ENCODE assay signal across 15 cellular contexts in the genomic region with DNA sequence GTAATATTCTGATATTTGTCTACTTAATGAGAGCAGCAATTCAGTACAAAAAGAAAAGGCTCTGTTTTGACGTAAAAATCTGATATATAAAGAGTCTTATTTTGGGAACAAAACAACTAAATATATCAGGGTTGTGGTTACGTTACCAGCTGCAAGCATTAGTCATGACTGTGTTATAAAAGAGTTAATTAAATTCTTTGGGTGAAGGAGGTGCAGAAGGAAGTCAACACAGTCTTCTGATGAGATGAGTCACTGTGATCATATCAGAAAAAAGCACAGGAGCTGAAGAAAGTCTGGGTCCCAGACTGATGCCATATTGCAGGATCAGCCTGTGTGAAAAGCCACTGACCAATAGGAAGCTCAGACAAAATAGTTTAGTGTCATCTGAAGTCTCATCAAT.
A peak's percentile ranks its signal among the peaks of the same experiment; 100 is the strongest.
DNase-seq lines count a peak whose midpoint lies in the region; ATAC-seq and TF ChIP-seq lines count a peak whose summit lies in the region.
"Had no signal": no experiment of that assay in that cellular context is flagged by ENCODE, and none has a peak within 500 bp of the region (broad histone marks: within the 10 kb centered on the region; RNA-seq: fewer than 3 reads in every experiment).

No MANE protein-coding gene starts in this region.

- H3K36me3 ChIP-seq in effector memory CD4-positive, alpha-beta T cell (ENCODE audit: control insufficient read depth, insufficient read depth, low read length), result no peaks in the 10 kb centered on the region
- H3K36me3 ChIP-seq: upper lobe of left lung had no signal

- DNase-seq in A172 (ENCODE audit: low spot score), result peak; percentile 85
- peak; percentile 37 for DNase-seq in HCEC 1CT
- DNase-seq in RWPE1 (ENCODE audit: low spot score), result peak; percentile 2
- peak; percentile 1 for DNase-seq in fibroblast of peridontal ligament (ENCODE audit: extremely low read depth)
- DNase-seq in NCI-H446 (lab: John Stamatoyannopoulos, UW), result no peak
- no peak for DNase-seq in effector memory CD4-positive, alpha-beta T cell
- no peak for DNase-seq in stimulated activated effector memory CD8-positive, alpha-beta T cell treated with anti-CD3 and anti-CD28 coated beads, Interleukin-12 subunit alpha, Interleukin-12 subunit beta, amount 100 ng/mL, for 72 hours (ENCODE audit: low spot score in 2 of 2)
- DNase-seq: stimulated activated CD8-positive, alpha-beta memory T cell treated with anti-CD3 and anti-CD28 coated beads, Interleukin-4, amount 100 ng/mL, for 48 hours; upper lobe of left lung had no signal

- no peaks in the 10 kb centered on the region for H3K27me3 ChIP-seq in effector memory CD4-positive, alpha-beta T cell (replicated peaks; ENCODE audit: control insufficient read depth, insufficient read depth, low read length, poor library complexity, severe bottlenecking)
- H3K27me3 ChIP-seq: upper lobe of left lung had no signal

- H3K9me3 ChIP-seq in effector memory CD4-positive, alpha-beta T cell (ENCODE audit: control insufficient read depth, low read length), result no peaks in the 10 kb centered on the region
- H3K9me3 ChIP-seq: upper lobe of left lung had no signal

- POLR2A ChIA-PET in RWPE1 (lab: Yijun Ruan, JAX; ENCODE audit: low non-redundant PET), result no interaction called here

- ATAC-seq in stimulated activated effector memory CD8-positive, alpha-beta T cell treated with anti-CD3 and anti-CD28 coated beads, Interleukin-12 subunit alpha, Interleukin-12 subunit beta, amount 100 ng/mL, for 72 hours, result no peak
- ATAC-seq in GM18502 (IDR thresholded peaks at IDR 0.05; ENCODE audit: poor library complexity, unreplicated experiment), result no peak
- ATAC-seq: activated T-helper 17 cell treated with anti-CD3 and anti-CD28 coated beads, Interleukin-2, amount 50 U/mL, for 72 hours; esophagus mucosa; GM23338 had no signal

- no peak overlapping the region for H3K27ac Mint-ChIP-seq in stimulated activated effector memory CD8-positive, alpha-beta T cell treated with anti-CD3 and anti-CD28 coated beads, Interleukin-12 subunit alpha, Interleukin-12 subunit beta, amount 100 ng/mL, for 72 hours
- H3K27ac Mint-ChIP-seq: activated T-helper 17 cell treated with anti-CD3 and anti-CD28 coated beads, Interleukin-2, amount 50 U/mL, for 72 hours; GM23338 had no signal

- TF ChIP-seq CTCF in RWPE1 (conservative IDR thresholded peaks at IDR 0.05; ENCODE audit: low read depth), result no peak

- H3K4me1 ChIP-seq in effector memory CD4-positive, alpha-beta T cell (ENCODE audit: control insufficient read depth, insufficient read depth, low read length, poor library complexity, severe bottlenecking), result no peaks in the 10 kb centered on the region
- H3K4me1 ChIP-seq: parathyroid adenoma, upper lobe of left lung had no signal

- H3K4me1 Mint-ChIP-seq in stimulated activated effector memory CD8-positive, alpha-beta T cell treated with anti-CD3 and anti-CD28 coated beads, Interleukin-12 subunit alpha, Interleukin-12 subunit beta, amount 100 ng/mL, for 72 hours, result no peaks in the 10 kb centered on the region
- H3K4me1 Mint-ChIP-seq: activated T-helper 17 cell treated with anti-CD3 and anti-CD28 coated beads, Interleukin-2, amount 50 U/mL, for 72 hours had no signal

- H3K27ac ChIP-seq in RWPE1, result no peak overlapping the region
- no peak overlapping the region for H3K27ac ChIP-seq in effector memory CD4-positive, alpha-beta T cell (ENCODE audit: insufficient read depth, low read length, poor library complexity, severe bottlenecking)
- H3K27ac ChIP-seq: HL-60, parathyroid adenoma, upper lobe of left lung had no signal

- no peak overlapping the region for H3K4me3 Mint-ChIP-seq in stimulated activated effector memory CD8-positive, alpha-beta T cell treated with anti-CD3 and anti-CD28 coated beads, Interleukin-12 subunit alpha, Interleukin-12 subunit beta, amount 100 ng/mL, for 72 hours
- H3K4me3 Mint-ChIP-seq: activated T-helper 17 cell treated with anti-CD3 and anti-CD28 coated beads, Interleukin-2, amount 50 U/mL, for 72 hours; GM23338 had no signal

- H3K4me3 ChIP-seq in effector memory CD4-positive, alpha-beta T cell (ENCODE audit: insufficient read depth, low read depth, low read length, poor library complexity, severe bottlenecking), result no peak overlapping the region
- H3K4me3 ChIP-seq: GM23338, upper lobe of left lung had no signal

- no peaks in the 10 kb centered on the region for H3K36me3 Mint-ChIP-seq in stimulated activated effector memory CD8-positive, alpha-beta T cell treated with anti-CD3 and anti-CD28 coated beads, Interleukin-12 subunit alpha, Interleukin-12 subunit beta, amount 100 ng/mL, for 72 hours

- CTCF ChIA-PET in RWPE1 (lab: Yijun Ruan, JAX), result no interaction called here

- H3K9me3 Mint-ChIP-seq in stimulated activated effector memory CD8-positive, alpha-beta T cell treated with anti-CD3 and anti-CD28 coated beads, Interleukin-12 subunit alpha, Interleukin-12 subunit beta, amount 100 ng/mL, for 72 hours, result peaks cover 8% of the 10 kb centered on the region
- H3K9me3 Mint-ChIP-seq: activated T-helper 17 cell treated with anti-CD3 and anti-CD28 coated beads, Interleukin-2, amount 50 U/mL, for 72 hours; GM23338 had no signal

Comparison
In these comparisons a context has a peak if more than half of its experiments do, and no peak if none do; other contexts are left out.
1. DNase-seq: peak in A172 (single experiment), HCEC 1CT (single experiment), RWPE1 (single experiment) and fibroblast of peridontal ligament (single experiment); none in NCI-H446 (0 of 2), effector memory CD4-positive, alpha-beta T cell (0 of 3) and stimulated activated effector memory CD8-positive, alpha-beta T cell treated with anti-CD3 and anti-CD28 coated beads, Interleukin-12 subunit alpha, Interleukin-12 subunit beta, amount 100 ng/mL, for 72 hours (0 of 2).